In the genomic region with DNA sequence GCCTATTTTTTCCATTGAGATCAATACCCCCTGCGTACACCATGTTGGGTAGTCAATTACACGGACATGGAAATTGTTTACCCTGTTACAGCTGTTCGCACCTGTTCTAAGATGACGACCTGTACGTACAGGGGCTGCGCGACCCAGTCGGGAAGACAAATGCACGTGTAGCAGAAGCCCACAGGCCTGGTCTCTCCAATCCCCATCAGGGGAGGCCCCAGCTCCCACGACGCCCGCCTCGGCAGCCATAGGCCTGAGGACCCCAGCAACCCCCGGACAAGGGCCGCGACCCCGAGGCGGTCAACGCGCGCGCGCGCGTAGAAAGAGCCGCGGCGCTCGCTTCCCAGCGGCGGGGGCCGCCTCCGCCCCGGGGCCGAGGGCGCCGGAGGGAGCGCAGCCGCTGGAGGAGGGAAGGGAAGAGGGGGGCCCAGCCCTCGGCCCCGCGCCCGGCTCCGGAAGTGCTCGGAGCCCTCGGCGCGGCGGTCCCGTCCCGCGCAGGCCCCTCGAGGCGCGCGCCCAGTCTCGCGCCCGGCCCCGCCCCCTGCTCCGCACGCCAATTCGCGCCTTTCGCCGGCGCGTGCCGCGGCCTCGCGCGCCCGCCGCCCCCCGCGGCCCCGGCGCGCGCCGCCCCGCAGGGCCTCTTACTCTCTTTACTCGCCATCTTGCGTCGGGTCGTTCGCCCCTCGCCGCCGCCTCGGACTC, we compare ENCODE assay signal across 8 cellular contexts. TPM values are rescaled to one million over a fixed set of nuclear protein-coding genes. Genes with fewer than 3 reads are reported as not detected.
A peak's percentile ranks its signal among the peaks of the same experiment; 100 is the strongest.
DNase-seq lines count a peak whose midpoint lies in the region; ATAC-seq lines count a peak whose summit lies in the region.

No MANE protein-coding gene starts in this region.

- H3K9me3 ChIP-seq in endocrine pancreas (ENCODE audit: control insufficient read depth, low read length) (no peaks in the 10 kb centered on the region), mucosa of rectum (ENCODE audit: control insufficient read depth in 2 of 2, low read length in 2 of 2) (no peaks in the 10 kb centered on the region), thymus (ENCODE audit: control insufficient read depth) (no peaks in the 10 kb centered on the region)

- no peaks in the 10 kb centered on the region for H3K27me3 Mint-ChIP-seq in activated CD4-positive, alpha-beta T cell treated with anti-CD3 and anti-CD28 coated beads, Interleukin-2, amount 10 ng/mL, durations not matched to agents 7 days and 5 days

- H3K36me3 ChIP-seq in endocrine pancreas (ENCODE audit: control insufficient read depth, insufficient read depth, low read length), result no peaks in the 10 kb centered on the region
- H3K36me3 ChIP-seq in mucosa of rectum (ENCODE audit: control insufficient read depth in 2 of 2, insufficient read depth in 2 of 2, low read length in 2 of 2), result no peaks in the 10 kb centered on the region
- H3K36me3 ChIP-seq in thymus (ENCODE audit: control insufficient read depth, insufficient read depth), result no peaks in the 10 kb centered on the region

- WGBS in thymus, result under 1% methylated on average over 72 of the region's 92 CpGs

- H3K9ac ChIP-seq in endocrine pancreas (ENCODE audit: control insufficient read depth, insufficient read depth, low read length) (peak overlapping the region; percentile 81), mucosa of rectum (ENCODE audit: low read depth in 1 of 2, low read length in 2 of 2) (peak overlapping the region; percentile 72 to 76)

- ATAC-seq in HG02610 (IDR thresholded peaks at IDR 0.05; ENCODE audit: unreplicated experiment), result peak; percentile 53

- peak; percentile 54 to 89 (median 83) for DNase-seq in NCI-H1417 (lab: John Stamatoyannopoulos, UW)
- no peak for DNase-seq in NCI-H1417 treated with DMSO at 0.1 percent for 48 hours (lab: John Stamatoyannopoulos, UW)
- DNase-seq in NCI-H146 treated with DMSO at 0.1 percent for 48 hours (lab: John Stamatoyannopoulos, UW; ENCODE audit: unreplicated experiment), result peak; percentile 40
- DNase-seq in activated CD4-positive, alpha-beta T cell treated with anti-CD3 and anti-CD28 coated beads, Interleukin-2, amount 10 ng/mL, durations not matched to agents 7 days and 5 days, result peak; percentile 40

- POLR2A ChIA-PET in activated CD4-positive, alpha-beta T cell treated with anti-CD3 and anti-CD28 coated beads, Interleukin-2, amount 10 ng/mL, durations not matched to agents 7 days and 5 days (lab: Charles Lee), result no interaction called here

- H3K27ac ChIP-seq in mucosa of rectum (ENCODE audit: low read depth in 2 of 2, low read length in 2 of 2), result peak overlapping the region; percentile 88 to 92
- H3K27ac ChIP-seq in thymus (ENCODE audit: low read depth), result peak overlapping the region; percentile 96

- peak overlapping the region; percentile 93 for H3K4me3 Mint-ChIP-seq in activated CD4-positive, alpha-beta T cell treated with anti-CD3 and anti-CD28 coated beads, Interleukin-2, amount 10 ng/mL, durations not matched to agents 7 days and 5 days

- peak overlapping the region; percentile 98 for H3K27ac Mint-ChIP-seq in activated CD4-positive, alpha-beta T cell treated with anti-CD3 and anti-CD28 coated beads, Interleukin-2, amount 10 ng/mL, durations not matched to agents 7 days and 5 days

- peaks cover 5% of the 10 kb centered on the region for H3K4me1 ChIP-seq in endocrine pancreas (ENCODE audit: control insufficient read depth, insufficient read depth, low read length)
- peaks cover 0 to 7% of the 10 kb centered on the region in 2 donors for H3K4me1 ChIP-seq in mucosa of rectum (ENCODE audit: control insufficient read depth in 2 of 2, insufficient read depth in 2 of 2, low read length in 2 of 2)
- peaks cover 6% of the 10 kb centered on the region for H3K4me1 ChIP-seq in thymus (ENCODE audit: control insufficient read depth, insufficient read depth, low read length)

- H3K27me3 ChIP-seq in endocrine pancreas (ENCODE audit: control insufficient read depth, insufficient read depth, low read length) (no peaks in the 10 kb centered on the region), mucosa of rectum (ENCODE audit: control insufficient read depth in 2 of 2, insufficient read depth in 2 of 2, low read length in 2 of 2) (peaks cover 2 to 5% of the 10 kb centered on the region in 2 donors), thymus (ENCODE audit: control insufficient read depth, insufficient read depth) (no peaks in the 10 kb centered on the region)

- H3K4me1 Mint-ChIP-seq in activated CD4-positive, alpha-beta T cell treated with anti-CD3 and anti-CD28 coated beads, Interleukin-2, amount 10 ng/mL, durations not matched to agents 7 days and 5 days, result peaks cover 33% of the 10 kb centered on the region

- CTCF ChIA-PET in activated CD4-positive, alpha-beta T cell treated with anti-CD3 and anti-CD28 coated beads, Interleukin-2, amount 10 ng/mL, durations not matched to agents 7 days and 5 days (lab: Charles Lee), result interaction anchor here (0.6 kb wide), 1 partner anchor 13 kb away, joined by 3 read pairs; no protein-coding TSS in a partner anchor

- no peaks in the 10 kb centered on the region for H3K9me3 Mint-ChIP-seq in activated CD4-positive, alpha-beta T cell treated with anti-CD3 and anti-CD28 coated beads, Interleukin-2, amount 10 ng/mL, durations not matched to agents 7 days and 5 days

- peaks cover 14% of the 10 kb centered on the region for H3K36me3 Mint-ChIP-seq in activated CD4-positive, alpha-beta T cell treated with anti-CD3 and anti-CD28 coated beads, Interleukin-2, amount 10 ng/mL, durations not matched to agents 7 days and 5 days (ENCODE audit: low read depth)

- H3K4me3 ChIP-seq in endocrine pancreas (ENCODE audit: control insufficient read depth, insufficient read depth, low read length) (peak overlapping the region; percentile 85), mucosa of rectum (ENCODE audit: low read length in 2 of 2) (peak overlapping the region; percentile 76 to 82), thymus (ENCODE audit: low read length) (peak overlapping the region; percentile 71)

RNA-seq across cellular contexts. Expression of a gene that starts 0.6 kb away (rescaled TPM):
- 100 to 1,000 TPM; 149 to 191 TPM for total RNA-seq in activated CD4-positive, alpha-beta T cell treated with anti-CD3 and anti-CD28 coated beads, Interleukin-2, amount 10 ng/mL, durations not matched to agents 7 days and 5 days
- polyA plus RNA-seq in thymus, result 167 TPM
